ENCODE assay signal across 8 cellular contexts in the genomic region with DNA sequence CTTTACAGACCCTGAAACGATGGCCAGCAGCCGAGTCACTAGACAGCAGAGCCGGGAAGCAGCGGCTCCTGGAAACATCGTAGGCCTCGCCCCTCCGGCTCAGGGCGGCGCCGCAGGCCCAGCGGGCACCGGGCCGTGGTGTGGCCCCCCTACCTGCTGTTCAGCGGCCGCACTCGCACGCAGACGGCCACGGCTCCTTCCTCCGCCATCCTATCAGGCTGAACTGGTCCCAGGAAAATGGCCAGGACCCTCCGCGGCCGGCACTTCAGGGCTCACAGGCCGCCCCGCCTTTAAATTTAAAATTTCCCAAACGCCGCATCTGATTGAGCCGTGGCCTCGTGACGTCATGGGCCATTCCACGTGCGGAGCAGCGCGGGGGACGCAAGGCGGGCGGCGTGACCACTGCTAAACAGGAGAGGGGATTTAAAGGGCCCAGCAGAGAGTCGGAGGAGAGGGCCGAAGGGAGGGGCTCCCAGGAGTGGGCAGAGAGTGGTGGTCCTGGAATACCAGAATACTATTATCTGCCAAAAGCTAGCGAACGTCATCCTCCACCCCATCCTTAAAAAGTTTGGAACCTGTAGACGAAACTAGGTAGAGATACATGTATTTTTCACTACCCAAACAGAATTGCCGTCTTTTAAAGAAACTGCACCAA. TPM values are rescaled to one million over a fixed set of nuclear protein-coding genes. Genes with fewer than 3 reads are reported as not detected.
DNase-seq lines count a peak whose midpoint lies in the region; ATAC-seq and TF ChIP-seq lines count a peak whose summit lies in the region.

A gene with protein sequence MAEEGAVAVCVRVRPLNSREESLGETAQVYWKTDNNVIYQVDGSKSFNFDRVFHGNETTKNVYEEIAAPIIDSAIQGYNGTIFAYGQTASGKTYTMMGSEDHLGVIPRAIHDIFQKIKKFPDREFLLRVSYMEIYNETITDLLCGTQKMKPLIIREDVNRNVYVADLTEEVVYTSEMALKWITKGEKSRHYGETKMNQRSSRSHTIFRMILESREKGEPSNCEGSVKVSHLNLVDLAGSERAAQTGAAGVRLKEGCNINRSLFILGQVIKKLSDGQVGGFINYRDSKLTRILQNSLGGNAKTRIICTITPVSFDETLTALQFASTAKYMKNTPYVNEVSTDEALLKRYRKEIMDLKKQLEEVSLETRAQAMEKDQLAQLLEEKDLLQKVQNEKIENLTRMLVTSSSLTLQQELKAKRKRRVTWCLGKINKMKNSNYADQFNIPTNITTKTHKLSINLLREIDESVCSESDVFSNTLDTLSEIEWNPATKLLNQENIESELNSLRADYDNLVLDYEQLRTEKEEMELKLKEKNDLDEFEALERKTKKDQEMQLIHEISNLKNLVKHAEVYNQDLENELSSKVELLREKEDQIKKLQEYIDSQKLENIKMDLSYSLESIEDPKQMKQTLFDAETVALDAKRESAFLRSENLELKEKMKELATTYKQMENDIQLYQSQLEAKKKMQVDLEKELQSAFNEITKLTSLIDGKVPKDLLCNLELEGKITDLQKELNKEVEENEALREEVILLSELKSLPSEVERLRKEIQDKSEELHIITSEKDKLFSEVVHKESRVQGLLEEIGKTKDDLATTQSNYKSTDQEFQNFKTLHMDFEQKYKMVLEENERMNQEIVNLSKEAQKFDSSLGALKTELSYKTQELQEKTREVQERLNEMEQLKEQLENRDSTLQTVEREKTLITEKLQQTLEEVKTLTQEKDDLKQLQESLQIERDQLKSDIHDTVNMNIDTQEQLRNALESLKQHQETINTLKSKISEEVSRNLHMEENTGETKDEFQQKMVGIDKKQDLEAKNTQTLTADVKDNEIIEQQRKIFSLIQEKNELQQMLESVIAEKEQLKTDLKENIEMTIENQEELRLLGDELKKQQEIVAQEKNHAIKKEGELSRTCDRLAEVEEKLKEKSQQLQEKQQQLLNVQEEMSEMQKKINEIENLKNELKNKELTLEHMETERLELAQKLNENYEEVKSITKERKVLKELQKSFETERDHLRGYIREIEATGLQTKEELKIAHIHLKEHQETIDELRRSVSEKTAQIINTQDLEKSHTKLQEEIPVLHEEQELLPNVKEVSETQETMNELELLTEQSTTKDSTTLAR (N-terminal part only) (minus strand): TSS at position 233 of the 655 bp plus-strand sequence. CDS start 24 bp downstream, at position 209.

- H3K4me1 ChIP-seq in right cardiac atrium (ENCODE audit: control insufficient read depth, insufficient read depth, low read length) (no peaks in the 10 kb centered on the region), vagina (peaks cover 4% of the 10 kb centered on the region)

- TF ChIP-seq POLR2A in vagina (IDR thresholded peaks at IDR 0.05): no peak

- H3K4me3 ChIP-seq in right cardiac atrium (ENCODE audit: low read length) (peak within 1 kb of the TSS; percentile 84), vagina (peak within 1 kb of the TSS; percentile 59 to 75)

- under 1% methylated on average over 44 of the region's 44 CpGs for WGBS in right cardiac atrium

- H3K27ac ChIP-seq in right cardiac atrium (ENCODE audit: low read length) (peak within 1 kb of the TSS; percentile 11), vagina (peak within 1 kb of the TSS; percentile 65)

- H3K27me3 ChIP-seq in right cardiac atrium (ENCODE audit: control insufficient read depth, insufficient read depth) (no peaks in the 10 kb centered on the region), vagina (no peaks in the 10 kb centered on the region)

- ATAC-seq in HG02840 (IDR thresholded peaks at IDR 0.05; ENCODE audit: low FRiP score, unreplicated experiment) (peak; percentile 98), right cardiac atrium (peak; percentile 98 to 99)

- in situ Hi-C loops in GM13977 (cut with MboI; ENCODE audit: low pct_unique_long_range_greater_than_20kb, low sequenced_read_pairs, unreplicated experiment): no loop called here

- TF ChIP-seq CTCF in GM13977 (IDR thresholded peaks at IDR 0.05; ENCODE audit: extremely low read depth, insufficient read depth, missing control alignments) (no peak), vagina (IDR thresholded peaks at IDR 0.05) (no peak)

- intact Hi-C loops in T-helper 1 cell treated with Interleukin-12 subunit alpha and Interleukin-12 subunit beta and Interleukin-4 antibody, amounts not matched to agents 30 ng/mL and 1 ng/mL, for 36 hours (cut with micrococcal nuclease): loop anchor here (1.0 to 5.0 kb wide), 13 partner anchors 36 to 1949 kb away; partner anchors contain the start of genes BDH2, MANBA, SLC39A8 and SLC9B1
- intact Hi-C loops in right cardiac atrium (cut with DNase I): no loop called here
- intact Hi-C loops in vagina (cut with DNase I): no loop called here

- H3K36me3 ChIP-seq in vagina: no peaks in the 10 kb centered on the region

- DNase-seq in GM13977 (ENCODE audit: low spot score) (peak; percentile 80), NCI-H1436 (lab: John Stamatoyannopoulos, UW) (peak; percentile 83), amniotic epithelial cell (ENCODE audit: low read depth) (peak; percentile 84), right cardiac atrium (peak; percentile 83 to 94 (median 93)), pulmonary artery endothelial cell (ENCODE audit: low read depth, low spot score) (peak; percentile 71), vagina (ENCODE audit: extremely low spot score in 2 of 2) (no peak)

- H3K9me3 ChIP-seq in right cardiac atrium (ENCODE audit: control insufficient read depth, low read length) (no peaks in the 10 kb centered on the region), vagina (no peaks in the 10 kb centered on the region)

RNA-seq across cellular contexts. Expression of the gene that starts here (rescaled TPM):
- 35.3 and 40.5 TPM in 2 replicates for total RNA-seq in T-helper 1 cell treated with Interleukin-12 subunit alpha and Interleukin-12 subunit beta and Interleukin-4 antibody, amounts not matched to agents 30 ng/mL and 1 ng/mL, for 36 hours
- total RNA-seq in right cardiac atrium (under 1 TPM; 0.56 to 0.77 (median 0.61) TPM), pulmonary artery endothelial cell (13.1 and 63.3 TPM in 2 replicates), vagina (2.2 TPM)
- polyA plus RNA-seq in right cardiac atrium: 0.14 TPM

Comparison
In these comparisons a context has a peak if more than half of its experiments do, and no peak if none do; other contexts are left out.
1. Peak in DNase-seq, ATAC-seq, H3K4me3 ChIP-seq and H3K27ac ChIP-seq in right cardiac atrium; RNA of the gene not detected or under 1 TPM.
2. DNase-seq: peak in GM13977 (single experiment), NCI-H1436 (single experiment), amniotic epithelial cell (single experiment) and pulmonary artery endothelial cell (single experiment); none in vagina (0 of 2).